ENCODE assay signal across 1 cellular context in genomic region chr10:60099998-60100747, GRCh38.
TF ChIP-seq lines count a peak whose summit lies in the region.

No MANE protein-coding gene starts in this region.

TF ChIP-seq in K562, 482 proteins besides CTCF, POLR2A, EP300 and RAD21 (continued from another document):
- TF ChIP-seq, protein P1, sequence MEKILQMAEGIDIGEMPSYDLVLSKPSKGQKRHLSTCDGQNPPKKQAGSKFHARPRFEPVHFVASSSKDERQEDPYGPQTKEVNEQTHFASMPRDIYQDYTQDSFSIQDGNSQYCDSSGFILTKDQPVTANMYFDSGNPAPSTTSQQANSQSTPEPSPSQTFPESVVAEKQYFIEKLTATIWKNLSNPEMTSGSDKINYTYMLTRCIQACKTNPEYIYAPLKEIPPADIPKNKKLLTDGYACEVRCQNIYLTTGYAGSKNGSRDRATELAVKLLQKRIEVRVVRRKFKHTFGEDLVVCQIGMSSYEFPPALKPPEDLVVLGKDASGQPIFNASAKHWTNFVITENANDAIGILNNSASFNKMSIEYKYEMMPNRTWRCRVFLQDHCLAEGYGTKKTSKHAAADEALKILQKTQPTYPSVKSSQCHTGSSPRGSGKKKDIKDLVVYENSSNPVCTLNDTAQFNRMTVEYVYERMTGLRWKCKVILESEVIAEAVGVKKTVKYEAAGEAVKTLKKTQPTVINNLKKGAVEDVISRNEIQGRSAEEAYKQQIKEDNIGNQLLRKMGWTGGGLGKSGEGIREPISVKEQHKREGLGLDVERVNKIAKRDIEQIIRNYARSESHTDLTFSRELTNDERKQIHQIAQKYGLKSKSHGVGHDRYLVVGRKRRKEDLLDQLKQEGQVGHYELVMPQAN (IDR thresholded peaks at IDR 0.05; ENCODE audit: borderline replicate concordance) = no peak
- TF ChIP-seq, protein P2, sequence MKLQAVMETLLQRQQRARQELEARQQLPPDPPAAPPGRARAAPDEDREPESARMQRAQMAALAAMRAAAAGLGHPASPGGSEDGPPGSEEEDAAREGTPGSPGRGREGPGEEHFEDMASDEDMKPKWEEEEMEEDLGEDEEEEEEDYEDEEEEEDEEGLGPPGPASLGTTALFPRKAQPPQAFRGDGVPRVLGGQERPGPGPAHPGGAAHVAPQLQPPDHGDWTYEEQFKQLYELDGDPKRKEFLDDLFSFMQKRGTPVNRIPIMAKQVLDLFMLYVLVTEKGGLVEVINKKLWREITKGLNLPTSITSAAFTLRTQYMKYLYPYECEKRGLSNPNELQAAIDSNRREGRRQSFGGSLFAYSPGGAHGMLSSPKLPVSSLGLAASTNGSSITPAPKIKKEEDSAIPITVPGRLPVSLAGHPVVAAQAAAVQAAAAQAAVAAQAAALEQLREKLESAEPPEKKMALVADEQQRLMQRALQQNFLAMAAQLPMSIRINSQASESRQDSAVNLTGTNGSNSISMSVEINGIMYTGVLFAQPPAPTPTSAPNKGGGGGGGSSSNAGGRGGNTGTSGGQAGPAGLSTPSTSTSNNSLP (IDR thresholded peaks at IDR 0.05; ENCODE audit: borderline replicate concordance, low read depth, low read length) = peak; percentile 58; the same call in 1 of the 2 replicates
- TF ChIP-seq MAFK (IDR thresholded peaks at IDR 0.05; ENCODE audit: low read length) (peak; percentile 43; the same call in 1 of the 2 replicates), CUX1 (CRISPR knock-in tag; IDR thresholded peaks at IDR 0.05) (peak; percentile 28; the same call in 1 of the 2 replicates), E4F1 (CRISPR knock-in tag; IDR thresholded peaks at IDR 0.05; ENCODE audit: borderline replicate concordance) (0 out of 2 replicates have a peak, but pooled peaks have one; percentile 20), POLR2H (tag; IDR thresholded peaks at IDR 0.05; ENCODE audit: low read depth) (0 out of 2 replicates have a peak, but pooled peaks have one; percentile 37), GATAD2B (IDR thresholded peaks at IDR 0.05; ENCODE audit: borderline replicate concordance) (0 out of 2 replicates have a peak, but pooled peaks have one; percentile 48), NFATC3 (IDR thresholded peaks at IDR 0.05) (no peak), ZNF23 (CRISPR knock-in tag; IDR thresholded peaks at IDR 0.05) (no peak), C11orf30 (IDR thresholded peaks at IDR 0.05; ENCODE audit: low read depth) (peak; percentile 78), RBBP5 (IDR thresholded peaks at IDR 0.05; ENCODE audit: borderline replicate concordance, insufficient read depth, low read length, poor library complexity, severe bottlenecking) (no peak), ZHX1 (conservative IDR thresholded peaks at IDR 0.05; ENCODE audit: low read length) (no peak), CSDE1 (IDR thresholded peaks at IDR 0.05) (no peak), MAFG (tag; conservative IDR thresholded peaks at IDR 0.05) (peak; percentile 88), NFE2 (IDR thresholded peaks at IDR 0.05; ENCODE audit: low read depth) (peak; percentile 90), ILF3 (IDR thresholded peaks at IDR 0.05; ENCODE audit: borderline replicate concordance) (0 out of 2 replicates have a peak, but pooled peaks have one; percentile 22), SMC3 (conservative IDR thresholded peaks at IDR 0.05; ENCODE audit: insufficient read depth, low read depth, low read length) (peak; percentile 77)
